Comparison of ENCODE assay signal across 11 cellular contexts in the genomic region with DNA sequence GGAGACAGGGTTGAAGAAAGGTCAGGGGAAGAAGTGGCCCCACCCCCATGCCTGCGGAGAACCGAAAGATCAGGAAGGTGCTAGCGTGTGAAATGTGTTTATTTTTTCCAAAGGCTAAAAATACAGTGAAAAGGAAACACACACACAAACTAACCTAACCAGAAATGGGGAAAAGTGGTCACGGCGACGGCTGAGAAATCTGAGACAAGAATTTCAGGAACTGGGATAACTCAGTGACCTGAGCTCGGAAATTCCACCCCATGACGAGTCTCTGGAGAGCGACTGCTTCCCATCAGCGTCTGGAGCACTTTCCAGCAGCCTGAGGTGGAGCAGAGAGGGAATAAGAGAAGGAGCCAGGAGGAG. TPM values are rescaled to one million over a fixed set of nuclear protein-coding genes. Genes with fewer than 3 reads are reported as not detected.
DNase-seq lines count a peak whose midpoint lies in the region; ATAC-seq and TF ChIP-seq lines count a peak whose summit lies in the region.
"Had no signal": no experiment of that assay in that cellular context is flagged by ENCODE, and none has a peak within 500 bp of the region (broad histone marks: within the 10 kb centered on the region; RNA-seq: fewer than 3 reads in every experiment).

No MANE protein-coding gene starts in this region.

- H3K4me1 ChIP-seq in SK-N-SH (ENCODE audit: control insufficient read depth in 1 of 2, insufficient read depth in 2 of 2, low read depth in 1 of 2, low read length in 1 of 2): peaks cover 5 to 12% of the 10 kb centered on the region in 2 experiments; a peak in 1 of 4 replicates
- peaks cover 28 to 48% (median 37%) of the 10 kb centered on the region in 4 donors for H3K4me1 ChIP-seq in liver (ENCODE audit: control insufficient read depth in 4 of 4, insufficient read depth in 4 of 4, low read length in 3 of 4)
- peaks cover 19% of the 10 kb centered on the region for H3K4me1 ChIP-seq in upper lobe of right lung

- TF ChIP-seq CTCF in SK-N-SH (IDR thresholded peaks at IDR 0.05) (no peak), liver (IDR thresholded peaks at IDR 0.05; ENCODE audit: low read depth, low read length, missing input control) (no peak), upper lobe of right lung (IDR thresholded peaks at IDR 0.05) (no peak)

- no peaks in the 10 kb centered on the region for H3K79me2 ChIP-seq in SK-N-SH (ENCODE audit: insufficient read depth)

- H3K27ac ChIP-seq in SK-N-SH (ENCODE audit: low read depth in 2 of 2, low read length in 1 of 2) (no peak overlapping the region), liver (ENCODE audit: low read depth in 1 of 2, low read length in 2 of 2) (peak overlapping the region; percentile 32 to 70), upper lobe of right lung (peak overlapping the region; percentile 47)
- H3K27ac ChIP-seq: neutrophil had no signal

- no peaks in the 10 kb centered on the region for H3K36me3 ChIP-seq in SK-N-SH (replicated peaks in 1 of 2; ENCODE audit: control insufficient read depth in 1 of 2, insufficient read depth in 2 of 2, low read length in 1 of 2)
- H3K36me3 ChIP-seq in liver (ENCODE audit: control insufficient read depth in 4 of 4, insufficient read depth in 3 of 4, low read depth in 1 of 4, low read length in 3 of 4): no peaks in the 10 kb centered on the region
- H3K36me3 ChIP-seq in upper lobe of right lung: no peaks in the 10 kb centered on the region
- H3K36me3 ChIP-seq: neutrophil had no signal

- CTCF ChIA-PET in SK-N-SH (lab: Yijun Ruan, JAX): interaction anchor here (15.3 to 34.8 kb wide), 2 partner anchors 3 to 16 kb away, joined by 667 read pairs; partner anchors contain the start of genes DDX23 and RND1

- ATAC-seq in SK-N-SH treated with all-trans-retinoic acid at 6 μM for 48 hours: peak; percentile 75
- peak; percentile 24 for ATAC-seq in esophagus mucosa
- ATAC-seq in upper lobe of right lung: peak; percentile 33
- ATAC-seq: activated CD8-positive, alpha-beta T cell treated with anti-CD3 and anti-CD28 coated beads, Interleukin-2, amount 10 ng/mL, durations not matched to agents 7 days and 5 days had no signal

- H3K4me2 ChIP-seq in SK-N-SH: no peak overlapping the region

- H4K20me1 ChIP-seq in SK-N-SH (ENCODE audit: insufficient read depth): no peaks in the 10 kb centered on the region

- H3K4me3 ChIP-seq in SK-N-SH (ENCODE audit: low read depth in 2 of 2, low read length in 1 of 2): no peak overlapping the region
- no peak overlapping the region for H3K4me3 ChIP-seq in liver (ENCODE audit: low read depth in 1 of 3, low read length in 3 of 3)
- H3K4me3 ChIP-seq in upper lobe of right lung: peak overlapping the region; percentile 14

- POLR2A ChIA-PET in SK-N-SH (lab: Yijun Ruan, JAX): interaction anchor here (1.4 kb wide), 1 partner anchor 30 kb away, joined by 3 read pairs; the partner anchor contains the start of gene DDX23

- H3F3A ChIP-seq in SK-N-SH (replicated peaks; ENCODE audit: insufficient read depth): no peaks in the 10 kb centered on the region

- peaks cover 4% of the 10 kb centered on the region; the same call in 1 of the 2 replicates for H3K27me3 ChIP-seq in SK-N-SH (ENCODE audit: insufficient read depth)
- H3K27me3 ChIP-seq in liver (ENCODE audit: control insufficient read depth in 4 of 4, insufficient read depth in 4 of 4, low read length in 3 of 4): no peaks in the 10 kb centered on the region
- no peaks in the 10 kb centered on the region for H3K27me3 ChIP-seq in upper lobe of right lung

- H3K9me3 ChIP-seq in SK-N-SH (no peaks in the 10 kb centered on the region), liver (ENCODE audit: control insufficient read depth in 4 of 4, low read length in 3 of 4) (no peaks in the 10 kb centered on the region), upper lobe of right lung (no peaks in the 10 kb centered on the region)
- H3K9me3 ChIP-seq: neutrophil had no signal

- DNase-seq in SK-N-SH (no peak), upper lobe of right lung (no peak), HuH-7 (ENCODE audit: low spot score) (no peak), NCI-H2171 treated with DMSO at 0.1 percent for 48 hours (lab: John Stamatoyannopoulos, UW) (no peak)
- DNase-seq in activated CD4-positive, alpha-beta T cell treated with anti-CD3 and anti-CD28 coated beads, Interleukin-2, amount 50 U/mL, for 48 hours: no peak
- DNase-seq: ACHN; activated CD8-positive, alpha-beta T cell treated with anti-CD3 and anti-CD28 coated beads, Interleukin-2, amount 10 ng/mL, durations not matched to agents 7 days and 5 days had no signal

- no peak for TF ChIP-seq EP300 in SK-N-SH (IDR thresholded peaks at IDR 0.05; ENCODE audit: borderline replicate concordance in 1 of 2, low read depth in 1 of 2, low read length in 1 of 2)

- no peak for TF ChIP-seq RAD21 in SK-N-SH (IDR thresholded peaks at IDR 0.05; ENCODE audit: low read length)
- TF ChIP-seq RAD21 in liver (IDR thresholded peaks at IDR 0.05): no peak

- no peak overlapping the region for H3K9ac ChIP-seq in SK-N-SH
- peak overlapping the region in 1 of 2 donors; percentile 53 for H3K9ac ChIP-seq in liver (ENCODE audit: low read depth in 1 of 2, low read length in 2 of 2)

- intact Hi-C loops in upper lobe of right lung (cut with DNase I): no loop called here

- WGBS in SK-N-SH (ENCODE audit: low lambda C conversion rate): 32% methylated on average over 10 of the region's 10 CpGs
- WGBS in liver: 22% methylated on average over 10 of the region's 10 CpGs

- no peak overlapping the region; the same call in 1 of the 2 replicates for H2AFZ ChIP-seq in SK-N-SH (ENCODE audit: low read depth)

- H3K9me2 ChIP-seq in SK-N-SH: no peaks in the 10 kb centered on the region

TF ChIP-seq in SK-N-SH treated with all-trans-retinoic acid at 6 μM for 48 hours, 23 proteins besides CTCF, POLR2A, EP300 and RAD21:
- no peak for TF ChIP-seq TCF4 (CRISPR knock-in tag; IDR thresholded peaks at IDR 0.05; ENCODE audit: borderline replicate concordance)

TF ChIP-seq in SK-N-SH, 30 proteins besides CTCF, POLR2A, EP300 and RAD21 (continues in another document):
- TF ChIP-seq SIN3A (IDR thresholded peaks at IDR 0.05; ENCODE audit: borderline replicate concordance, low read depth, low read length) (no peak), FOXM1 (IDR thresholded peaks at IDR 0.05; ENCODE audit: low read depth) (no peak), TEAD4 (IDR thresholded peaks at IDR 0.05; ENCODE audit: borderline replicate concordance, insufficient read depth) (no peak), RFX5 (IDR thresholded peaks at IDR 0.05; ENCODE audit: low read length) (no peak), NRF1 (IDR thresholded peaks at IDR 0.05; ENCODE audit: low read depth, low read length) (no peak), MAX (IDR thresholded peaks at IDR 0.05; ENCODE audit: low read depth) (no peak)
- TF ChIP-seq, protein P1, sequence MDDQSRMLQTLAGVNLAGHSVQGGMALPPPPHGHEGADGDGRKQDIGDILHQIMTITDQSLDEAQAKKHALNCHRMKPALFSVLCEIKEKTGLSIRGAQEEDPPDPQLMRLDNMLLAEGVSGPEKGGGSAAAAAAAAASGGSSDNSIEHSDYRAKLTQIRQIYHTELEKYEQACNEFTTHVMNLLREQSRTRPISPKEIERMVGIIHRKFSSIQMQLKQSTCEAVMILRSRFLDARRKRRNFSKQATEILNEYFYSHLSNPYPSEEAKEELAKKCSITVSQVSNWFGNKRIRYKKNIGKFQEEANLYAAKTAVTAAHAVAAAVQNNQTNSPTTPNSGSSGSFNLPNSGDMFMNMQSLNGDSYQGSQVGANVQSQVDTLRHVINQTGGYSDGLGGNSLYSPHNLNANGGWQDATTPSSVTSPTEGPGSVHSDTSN (IDR thresholded peaks at IDR 0.05): no peak

TF ChIP-seq in liver, 16 proteins besides CTCF, POLR2A, EP300 and RAD21:
- TF ChIP-seq TAF1 (conservative IDR thresholded peaks at IDR 0.05) (no peak), SP1 (IDR thresholded peaks at IDR 0.05) (peak; percentile 43), FOXA1 (IDR thresholded peaks at IDR 0.05) (no peak), RXRA (IDR thresholded peaks at IDR 0.05) (peak in 1 of 2 donors; percentile 29)

RNA-seq across cellular contexts. Expression of gene RND1, which starts 16.6 kb away (rescaled TPM):
- polyA plus RNA-seq in SK-N-SH (2012; rRNA removed): 0.19 and 0.39 TPM in 2 replicates
- polyA plus RNA-seq in SK-N-SH (2012; cell fraction: cytosol; rRNA removed): 0.13 and 0.28 TPM in 2 replicates
- 0.25 and 0.26 TPM in 2 replicates for polyA plus RNA-seq in SK-N-SH (2012; cell fraction: nucleus; rRNA removed)
- total RNA-seq in esophagus mucosa: 2.6 TPM
- total RNA-seq in liver: 1 to 10 TPM; 7.7 to 8.5 TPM
- polyA plus RNA-seq in liver: 10 to 100 TPM in 1 of 2 donors, 1 to 10 TPM in 1; 8.5 to 16.5 TPM
- total RNA-seq in upper lobe of right lung: 7.1 TPM

RNA-seq across cellular contexts. Expression of gene DDX23, which starts 30.3 kb away (rescaled TPM):
- polyA plus RNA-seq in SK-N-SH (2012; rRNA removed) (50.4 and 52.5 TPM in 2 replicates), liver (10 to 100 TPM; 16.9 to 25.1 TPM)
- 42.8 and 43.9 TPM in 2 replicates for polyA plus RNA-seq in SK-N-SH (2012; cell fraction: cytosol; rRNA removed)
- polyA plus RNA-seq in SK-N-SH (2012; cell fraction: nucleus; rRNA removed): 125 and 129 TPM in 2 replicates
- total RNA-seq in esophagus mucosa (37.3 TPM), liver (10 to 100 TPM; 34.4 to 60.6 TPM), upper lobe of right lung (77.2 TPM)

RNA-seq across cellular contexts. Expression of gene FKBP11, which starts 43.0 kb away (rescaled TPM):
- 23.7 and 28.5 TPM in 2 replicates for polyA plus RNA-seq in SK-N-SH (2012; rRNA removed)
- 12.1 and 14.1 TPM in 2 replicates for polyA plus RNA-seq in SK-N-SH (2012; cell fraction: cytosol; rRNA removed)
- polyA plus RNA-seq in SK-N-SH (2012; cell fraction: nucleus; rRNA removed): 144 and 155 TPM in 2 replicates
- total RNA-seq in esophagus mucosa: 13.1 TPM
- 10 to 100 TPM; 28.6 to 37.3 TPM for total RNA-seq in liver
- polyA plus RNA-seq in liver: 100 to 1,000 TPM in 1 of 2 donors, 10 to 100 TPM in 1; 92.5 to 162 TPM
- total RNA-seq in upper lobe of right lung: 19.5 TPM

Comparison
In these comparisons a context has a peak if more than half of its experiments do, and no peak if none do; other contexts are left out.
1. ATAC-seq: peak in every context shown above with its lines; median percentile 75 in SK-N-SH treated with all-trans-retinoic acid at 6 μM for 48 hours; 33 in upper lobe of right lung; 24 in esophagus mucosa.
2. H3K27ac ChIP-seq: peak in liver (2 of 2) and upper lobe of right lung (single experiment); none in SK-N-SH (0 of 2).